23 cellular contexts compared by ENCODE assay signal in the genomic region with DNA sequence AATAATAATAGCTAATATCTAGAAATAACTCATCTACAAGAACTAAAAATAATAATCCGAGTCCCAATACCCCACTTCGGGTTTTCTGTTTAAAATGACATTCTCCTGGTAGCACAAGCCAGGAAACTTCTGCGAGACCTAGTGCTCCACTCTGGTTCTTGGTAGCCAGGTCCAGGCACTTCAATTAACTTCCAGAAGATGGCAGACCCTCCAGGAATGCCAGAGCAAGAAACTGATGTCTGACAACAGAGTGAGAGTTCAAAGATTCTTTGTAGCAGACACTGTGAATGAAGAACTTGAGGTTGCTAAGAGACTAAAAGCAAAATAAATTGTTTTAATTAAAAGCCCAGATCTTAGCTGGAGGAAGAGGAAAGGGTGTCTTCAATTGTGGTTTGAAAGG.
DNase-seq lines count a peak whose midpoint lies in the region; TF ChIP-seq lines count a peak whose summit lies in the region.
"Had no signal": no experiment of that assay in that cellular context is flagged by ENCODE, and none has a peak within 500 bp of the region (broad histone marks: within the 10 kb centered on the region; RNA-seq: fewer than 3 reads in every experiment).

No MANE protein-coding gene starts in this region.

- peak overlapping the region; percentile 28 for H2BK120ac ChIP-seq in mesendoderm (ENCODE audit: low read depth, low read length)

- no peak overlapping the region for H3K9ac ChIP-seq in mesendoderm (ENCODE audit: low read length)

- H3K27me3 Mint-ChIP-seq in CD4-positive, alpha-beta memory T cell, result no peaks in the 10 kb centered on the region
- H3K27me3 Mint-ChIP-seq: natural killer cell treated with Interleukin-12 subunit alpha and Interleukin-12 subunit beta and Interleukin-15 and Interleukin-18, amount 100 ng/mL, for 72 hours; stimulated activated memory B cell treated with anti-CD40 and anti-IgM and Interleukin-4, amounts not matched to agents 10 μg/mL and 1 μg/mL and 100 μg/mL, for 72 hours had no signal

- no peak overlapping the region for H3K4me2 ChIP-seq in mesendoderm (ENCODE audit: low read length)

- peak; percentile 46 for TF ChIP-seq CTCF in BE2C (IDR thresholded peaks at IDR 0.05; ENCODE audit: low read depth, low read length)

- H2AK5ac ChIP-seq in mesendoderm (ENCODE audit: low read length), result peak overlapping the region; percentile 12

- H3K4me1 ChIP-seq in BE2C (peaks cover 2% of the 10 kb centered on the region; the same call in 1 of the 2 replicates), mesendoderm (ENCODE audit: control insufficient read depth, low read depth, low read length) (peaks cover 3% of the 10 kb centered on the region)
- no peaks in the 10 kb centered on the region for H3K4me1 ChIP-seq in CD4-positive, alpha-beta memory T cell (ENCODE audit: insufficient read depth, low read length)
- H3K4me1 ChIP-seq: gastroesophageal sphincter, Peyer's patch had no signal

- H3K4me3 Mint-ChIP-seq in CD4-positive, alpha-beta memory T cell, result no peak overlapping the region
- H3K4me3 Mint-ChIP-seq: activated naive CD4-positive, alpha-beta T cell treated with anti-CD3 and anti-CD28 coated beads for 36 hours; activated T-cell treated with anti-CD3 and anti-CD28 coated beads, Interleukin-2, amount 50 U/mL, for 4 hours; mesothelial cell of epicardium; natural killer cell treated with Interleukin-12 subunit alpha and Interleukin-12 subunit beta and Interleukin-15 and Interleukin-18, amount 100 ng/mL, for 72 hours; stimulated activated memory B cell treated with anti-CD40 and anti-IgM and Interleukin-4, amounts not matched to agents 10 μg/mL and 1 μg/mL and 100 μg/mL, for 72 hours had no signal

- H3K27ac ChIP-seq in mesendoderm (ENCODE audit: low read depth, low read length), result no peak overlapping the region
- H3K27ac ChIP-seq in CD4-positive, alpha-beta memory T cell (ENCODE audit: low read depth, low read length), result no peak overlapping the region
- H3K27ac ChIP-seq: gastroesophageal sphincter, Peyer's patch, SK-N-MC, thoracic aorta had no signal

- no peak overlapping the region for H4K5ac ChIP-seq in mesendoderm (ENCODE audit: low read length)

- H2BK5ac ChIP-seq in mesendoderm (ENCODE audit: low read length), result no peak overlapping the region

- H4K8ac ChIP-seq in mesendoderm (ENCODE audit: low read depth, low read length), result no peak overlapping the region

- H3K79me1 ChIP-seq in mesendoderm (ENCODE audit: low read length), result no peaks in the 10 kb centered on the region

- CTCF ChIA-PET in CD4-positive, alpha-beta memory T cell (lab: Charles Lee; ENCODE audit: partially characterized antibody), result no interaction called here

- H3K4me3 ChIP-seq in BE2C (ENCODE audit: low read depth, low read length), result no peak overlapping the region
- H3K4me3 ChIP-seq in mesendoderm (ENCODE audit: low read length), result no peak overlapping the region
- no peak overlapping the region for H3K4me3 ChIP-seq in CD4-positive, alpha-beta memory T cell (ENCODE audit: low read length in 2 of 2)
- H3K4me3 ChIP-seq: gastroesophageal sphincter, Peyer's patch, SK-N-MC, thoracic aorta had no signal

- intact Hi-C loops in CD4-positive, alpha-beta memory T cell (cut with micrococcal nuclease), result no loop called here

- H2BK15ac ChIP-seq in mesendoderm (replicated peaks; ENCODE audit: low read depth), result no peak overlapping the region

- H3K9me3 Mint-ChIP-seq in CD4-positive, alpha-beta memory T cell, result peaks cover 4 to 16% (median 10%) of the 10 kb centered on the region in 8 donors

- H3K4ac ChIP-seq in mesendoderm (ENCODE audit: low read depth, low read length), result no peak overlapping the region

- H3K36me3 Mint-ChIP-seq in CD4-positive, alpha-beta memory T cell, result no peaks in the 10 kb centered on the region
- H3K36me3 Mint-ChIP-seq: natural killer cell treated with Interleukin-12 subunit alpha and Interleukin-12 subunit beta and Interleukin-15 and Interleukin-18, amount 100 ng/mL, for 72 hours; stimulated activated memory B cell treated with anti-CD40 and anti-IgM and Interleukin-4, amounts not matched to agents 10 μg/mL and 1 μg/mL and 100 μg/mL, for 72 hours had no signal

- no peaks in the 10 kb centered on the region for H3K4me1 Mint-ChIP-seq in CD4-positive, alpha-beta memory T cell
- H3K4me1 Mint-ChIP-seq: stimulated activated memory B cell treated with anti-CD40 and anti-IgM and Interleukin-4, amounts not matched to agents 10 μg/mL and 1 μg/mL and 100 μg/mL, for 72 hours had no signal

- H3K79me2 ChIP-seq in mesendoderm (ENCODE audit: control insufficient read depth, insufficient read depth, low read length), result no peaks in the 10 kb centered on the region

- H3K9me3 ChIP-seq in BE2C, result no peaks in the 10 kb centered on the region
- no peaks in the 10 kb centered on the region for H3K9me3 ChIP-seq in CD4-positive, alpha-beta memory T cell (ENCODE audit: control insufficient read depth in 1 of 2, low read length in 2 of 2)
- H3K9me3 ChIP-seq: gastroesophageal sphincter, thoracic aorta had no signal

- H3K27me3 ChIP-seq in BE2C (no peaks in the 10 kb centered on the region), mesendoderm (ENCODE audit: insufficient read depth, low read length, poor library complexity) (no peaks in the 10 kb centered on the region)
- H3K27me3 ChIP-seq in CD4-positive, alpha-beta memory T cell (ENCODE audit: insufficient read depth, low read length), result no peaks in the 10 kb centered on the region
- H3K27me3 ChIP-seq: gastroesophageal sphincter, Peyer's patch had no signal

- DNase-seq in BE2C (peak; percentile 9), HT1080 (ENCODE audit: low read depth) (peak; percentile 11), amniotic epithelial cell (ENCODE audit: low read depth) (peak; percentile 8), mesendoderm (peak; percentile 83), HK-2 (ENCODE audit: unreplicated experiment) (no peak), NCI-H2107 (lab: John Stamatoyannopoulos, UW) (no peak), AML-193 (lab: John Stamatoyannopoulos, UW) (no peak)
- DNase-seq in CD4-positive, alpha-beta memory T cell, result no peak
- DNase-seq: activated CD4-positive, CD25-positive, alpha-beta regulatory T cell treated with anti-CD3 and anti-CD28 coated beads, Interleukin-2, amount 50 U/mL, for 72 hours; activated naive CD4-positive, alpha-beta T cell treated with anti-CD3 and anti-CD28 coated beads for 36 hours; activated T-cell treated with anti-CD3 and anti-CD28 coated beads, Interleukin-2, amount 50 U/mL, for 4 hours; anterior cingulate cortex; central memory CD4-positive, alpha-beta T cell; left colon; NCI-H1105 treated with DMSO at 0.1 percent for 48 hours; Peyer's patch; stimulated activated CD4-positive, alpha-beta T cell treated with anti-CD3 and anti-CD28 coated beads, Interleukin-1b, Interleukin-23, amount 100 ng/mL, for 48 hours had no signal

- no peak overlapping the region for H3K56ac ChIP-seq in mesendoderm (ENCODE audit: low read length)

- POLR2A ChIA-PET in CD4-positive, alpha-beta memory T cell (lab: Charles Lee; ENCODE audit: partially characterized antibody), result no interaction called here

- H3K36me3 ChIP-seq in BE2C (no peaks in the 10 kb centered on the region), mesendoderm (ENCODE audit: control insufficient read depth, insufficient read depth, low read length) (no peaks in the 10 kb centered on the region)
- no peaks in the 10 kb centered on the region for H3K36me3 ChIP-seq in CD4-positive, alpha-beta memory T cell (ENCODE audit: insufficient read depth, low read length)
- H3K36me3 ChIP-seq: gastroesophageal sphincter, Peyer's patch, thoracic aorta had no signal

- H3K27ac Mint-ChIP-seq in CD4-positive, alpha-beta memory T cell, result no peak overlapping the region
- H3K27ac Mint-ChIP-seq: activated naive CD4-positive, alpha-beta T cell treated with anti-CD3 and anti-CD28 coated beads for 36 hours; mesothelial cell of epicardium; natural killer cell treated with Interleukin-12 subunit alpha and Interleukin-12 subunit beta and Interleukin-15 and Interleukin-18, amount 100 ng/mL, for 72 hours; stimulated activated memory B cell treated with anti-CD40 and anti-IgM and Interleukin-4, amounts not matched to agents 10 μg/mL and 1 μg/mL and 100 μg/mL, for 72 hours had no signal

- no peak overlapping the region for H3K18ac ChIP-seq in mesendoderm (ENCODE audit: low read length)

- WGBS in mesendoderm (ENCODE audit: extremely low coverage, insufficient coverage, low lambda C conversion rate), result no CpG with 5 or more reads among the region's 3 CpGs

- no peak overlapping the region for H3K23ac ChIP-seq in mesendoderm (ENCODE audit: low read length)

Comparison
In these comparisons a context has a peak if more than half of its experiments do, and no peak if none do; other contexts are left out.
1. DNase-seq: peak in BE2C (single experiment), HT1080 (single experiment), amniotic epithelial cell (single experiment) and mesendoderm (single experiment); none in HK-2 (single experiment), CD4-positive, alpha-beta memory T cell (0 of 5), NCI-H2107 (single experiment) and AML-193 (0 of 2).